In genomic region chrX:84487365-84488353, GRCh38 we compare ENCODE assay signal across 11 cellular contexts. TPM values are rescaled to one million over a fixed set of nuclear protein-coding genes. Genes with fewer than 3 reads are reported as not detected.
A peak's percentile ranks its signal among the peaks of the same experiment; 100 is the strongest.
DNase-seq lines count a peak whose midpoint lies in the region; ATAC-seq and TF ChIP-seq lines count a peak whose summit lies in the region.
"Had no signal": no experiment of that assay in that cellular context is flagged by ENCODE, and none has a peak within 500 bp of the region (broad histone marks: within the 10 kb centered on the region; RNA-seq: fewer than 3 reads in every experiment).

No MANE protein-coding gene starts in this region.

- intact Hi-C loops in CD8-positive, alpha-beta T cell (cut with DNase I, micrococcal nuclease) = no loop called here

- CTCF ChIA-PET in CD8-positive, alpha-beta T cell (lab: Charles Lee) = no interaction called here

- H3K4me1 Mint-ChIP-seq in CD8-positive, alpha-beta T cell (ENCODE audit: low read depth) = no peaks in the 10 kb centered on the region

- no peaks in the 10 kb centered on the region for H3K27me3 Mint-ChIP-seq in CD8-positive, alpha-beta T cell (ENCODE audit: low read depth)

- no peak overlapping the region for H3K4me3 Mint-ChIP-seq in CD8-positive, alpha-beta T cell

- no peak overlapping the region for H3K27ac Mint-ChIP-seq in CD8-positive, alpha-beta T cell

- POLR2A ChIA-PET in CD8-positive, alpha-beta T cell (lab: Charles Lee) = no interaction called here

- H3K9me3 ChIP-seq in CD8-positive, alpha-beta T cell (ENCODE audit: low read length) = no peaks in the 10 kb centered on the region

- H3K27ac ChIP-seq in CD8-positive, alpha-beta T cell (ENCODE audit: low read depth, low read length) = no peak overlapping the region

- H3K4me3 ChIP-seq in CD8-positive, alpha-beta T cell (ENCODE audit: low read depth, low read length) = no peak overlapping the region

- peaks cover 3% of the 10 kb centered on the region for H3K9me3 Mint-ChIP-seq in CD8-positive, alpha-beta T cell

- H3K36me3 Mint-ChIP-seq in CD8-positive, alpha-beta T cell = no peaks in the 10 kb centered on the region

- peak; percentile 12 for DNase-seq in GM10266 (ENCODE audit: extremely low spot score)
- no peak for DNase-seq in NCI-H2081 (lab: John Stamatoyannopoulos, UW)
- no peak for DNase-seq in COLO829 (ENCODE audit: low spot score)
- no peak for DNase-seq in CD8-positive, alpha-beta T cell
- no peak for DNase-seq in activated gamma-delta T cell treated with Interleukin-2 at 50 U/mL for 16 hours
- DNase-seq: hypothalamus, KBM-7, T1000 had no signal

- H3K36me3 ChIP-seq in CD8-positive, alpha-beta T cell (ENCODE audit: insufficient read depth, low read length) = no peaks in the 10 kb centered on the region

- TF ChIP-seq CTCF in GM10266 (IDR thresholded peaks at IDR 0.05; ENCODE audit: control insufficient read depth, insufficient read depth, low read depth, missing control alignments) = no peak
- no peak for TF ChIP-seq CTCF in CD8-positive, alpha-beta T cell (IDR thresholded peaks at IDR 0.05)

- ATAC-seq in GM19351 (IDR thresholded peaks at IDR 0.05; ENCODE audit: unreplicated experiment) (peak; percentile 100), HG02852 (IDR thresholded peaks at IDR 0.05; ENCODE audit: unreplicated experiment) (peak; percentile 100), HG03571 (IDR thresholded peaks at IDR 0.05; ENCODE audit: unreplicated experiment) (peak; percentile 99)
- ATAC-seq in CD8-positive, alpha-beta T cell = no peak

- no peaks in the 10 kb centered on the region for H3K27me3 ChIP-seq in CD8-positive, alpha-beta T cell (ENCODE audit: insufficient read depth, low read length)

- no peaks in the 10 kb centered on the region for H3K4me1 ChIP-seq in CD8-positive, alpha-beta T cell (ENCODE audit: insufficient read depth, low read length)

RNA-seq across cellular contexts. Expression of gene HDX, which starts 14.6 kb away (rescaled TPM):
- total RNA-seq in CD8-positive, alpha-beta T cell = under 1 TPM in 1 of 2 experiments, not detected in 1; 0.33 TPM
